Comparison of ENCODE assay signal across 8 cellular contexts in the genomic region with DNA sequence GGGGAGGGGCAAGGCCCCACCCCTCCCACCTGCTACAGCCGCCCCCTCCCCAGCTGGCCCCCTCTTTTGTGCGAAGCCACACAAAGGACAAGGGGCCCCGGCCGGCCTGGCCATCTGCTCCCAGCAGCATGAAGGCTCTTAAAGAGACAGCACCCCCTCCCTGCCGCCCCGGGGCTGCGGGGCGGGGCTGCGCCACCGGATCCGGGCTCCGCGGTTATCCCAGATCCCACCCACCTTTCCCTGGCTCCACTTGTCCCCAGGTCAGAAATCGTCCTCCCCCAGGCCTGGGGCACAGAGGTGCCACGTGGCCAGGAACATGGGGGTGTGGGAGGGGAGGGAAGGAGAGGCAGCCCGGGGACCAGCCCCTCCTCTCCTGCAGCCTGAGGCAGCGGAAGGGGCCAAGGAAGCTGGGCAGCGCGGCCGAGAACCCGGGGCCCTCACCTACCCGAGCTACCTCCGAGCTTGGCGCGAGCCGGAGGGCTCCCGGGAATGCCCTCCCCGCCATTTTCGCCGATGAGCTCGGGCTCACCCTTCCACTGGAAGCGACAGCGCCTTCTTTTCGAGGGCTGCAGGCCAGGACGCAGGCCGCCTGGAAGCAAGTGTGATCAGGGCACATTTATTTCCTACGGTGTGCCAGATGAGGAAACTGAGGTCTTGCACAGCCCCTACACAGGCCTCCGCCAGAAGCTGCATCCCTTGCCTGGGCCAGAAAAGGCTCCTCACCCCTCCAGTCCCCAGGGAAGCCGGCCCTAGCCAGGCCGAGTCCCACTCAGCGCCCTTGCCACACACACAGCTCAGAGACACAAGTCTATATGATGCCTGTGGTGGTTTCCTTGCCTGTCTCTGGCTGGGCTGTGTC. TPM values are rescaled to one million over a fixed set of nuclear protein-coding genes. Genes with fewer than 3 reads are reported as not detected.
A peak's percentile ranks its signal among the peaks of the same experiment; 100 is the strongest.
DNase-seq lines count a peak whose midpoint lies in the region; ATAC-seq and TF ChIP-seq lines count a peak whose summit lies in the region.

No MANE protein-coding gene starts in this region.

- no peaks in the 10 kb centered on the region for H3K27me3 ChIP-seq in thoracic aorta (replicated peaks; ENCODE audit: insufficient read depth)

- no peak for DNase-seq in HFF-Myc (ENCODE audit: extremely low read depth, low read depth)
- peak; percentile 45 for DNase-seq in astrocyte of the hippocampus (ENCODE audit: low read depth, low spot score)
- peak; percentile 41 for DNase-seq in kidney tubule cell (ENCODE audit: low spot score)
- no peak for DNase-seq in thoracic aorta (ENCODE audit: low spot score)
- no peak for DNase-seq in activated gamma-delta T cell (lab: John Stamatoyannopoulos, UW)
- DNase-seq in mucosa of gallbladder (ENCODE audit: low spot score) = no peak

- H3K27ac ChIP-seq in thoracic aorta = peak overlapping the region; percentile 88

- H3K9me3 ChIP-seq in thoracic aorta = no peaks in the 10 kb centered on the region

- ATAC-seq in thoracic aorta (ENCODE audit: insufficient number of reproducible peaks, low FRiP score, low read depth) (no peak), GM21528 (IDR thresholded peaks at IDR 0.05; ENCODE audit: low FRiP score, unreplicated experiment) (no peak), GM18909 (IDR thresholded peaks at IDR 0.05; ENCODE audit: poor library complexity, unreplicated experiment) (no peak)

- no peaks in the 10 kb centered on the region for H3K36me3 ChIP-seq in thoracic aorta

- peak overlapping the region; percentile 16 for H3K4me3 ChIP-seq in HFF-Myc (replicated peaks; ENCODE audit: low read depth, low read length)
- peak overlapping the region; percentile 73 for H3K4me3 ChIP-seq in thoracic aorta

- no peak for TF ChIP-seq CTCF in HFF-Myc (IDR thresholded peaks at IDR 0.05; ENCODE audit: low read depth, low read length, missing control alignments)
- TF ChIP-seq CTCF in thoracic aorta (IDR thresholded peaks at IDR 0.05) = no peak

- H3K4me1 ChIP-seq in thoracic aorta (ENCODE audit: control insufficient read depth in 1 of 2, low read depth in 2 of 2) = peaks cover 39 to 58% of the 10 kb centered on the region in 2 donors

RNA-seq across cellular contexts. Expression of gene RCOR2, which starts 2.5 kb away (rescaled TPM):
- 1 to 10 TPM; 1.4 to 3.8 TPM for total RNA-seq in thoracic aorta
- total RNA-seq in mucosa of gallbladder = 2.7 TPM

RNA-seq across cellular contexts. Expression of gene NAA40, which starts 19.3 kb away (rescaled TPM):
- total RNA-seq in thoracic aorta (10 to 100 TPM; 15.5 to 20.6 TPM), mucosa of gallbladder (26.2 TPM)

RNA-seq across cellular contexts. Expression of gene COX8A, which starts 54.9 kb away (rescaled TPM):
- total RNA-seq in thoracic aorta (100 to 1,000 TPM; 178 to 469 TPM), mucosa of gallbladder (368 TPM)

Comparison
In these comparisons a context has a peak if more than half of its experiments do, and no peak if none do; other contexts are left out.
1. DNase-seq: peak in astrocyte of the hippocampus (single experiment) and kidney tubule cell (single experiment); none in HFF-Myc (single experiment), thoracic aorta (single experiment), activated gamma-delta T cell (single experiment) and mucosa of gallbladder (single experiment).